1 cellular context compared by ENCODE assay signal in genomic region chr12:57465030-57465746, GRCh38.
TF ChIP-seq lines count a peak whose summit lies in the region.

No MANE protein-coding gene starts in this region.

TF ChIP-seq in GM23338, 12 proteins besides CTCF, POLR2A, EP300 and RAD21:
- TF ChIP-seq ZNF462 (CRISPR knock-in tag; IDR thresholded peaks at IDR 0.05), result no peak
- TF ChIP-seq POLR2AphosphoS5 (IDR thresholded peaks at IDR 0.05; ENCODE audit: low read depth), result no peak
- no peak for TF ChIP-seq EZH2phosphoT487 (IDR thresholded peaks at IDR 0.05; ENCODE audit: unreplicated experiment)
- no peak for TF ChIP-seq ZNF114 (CRISPR knock-in tag; IDR thresholded peaks at IDR 0.05)
